ENCODE assay signal across 8 cellular contexts in the genomic region with DNA sequence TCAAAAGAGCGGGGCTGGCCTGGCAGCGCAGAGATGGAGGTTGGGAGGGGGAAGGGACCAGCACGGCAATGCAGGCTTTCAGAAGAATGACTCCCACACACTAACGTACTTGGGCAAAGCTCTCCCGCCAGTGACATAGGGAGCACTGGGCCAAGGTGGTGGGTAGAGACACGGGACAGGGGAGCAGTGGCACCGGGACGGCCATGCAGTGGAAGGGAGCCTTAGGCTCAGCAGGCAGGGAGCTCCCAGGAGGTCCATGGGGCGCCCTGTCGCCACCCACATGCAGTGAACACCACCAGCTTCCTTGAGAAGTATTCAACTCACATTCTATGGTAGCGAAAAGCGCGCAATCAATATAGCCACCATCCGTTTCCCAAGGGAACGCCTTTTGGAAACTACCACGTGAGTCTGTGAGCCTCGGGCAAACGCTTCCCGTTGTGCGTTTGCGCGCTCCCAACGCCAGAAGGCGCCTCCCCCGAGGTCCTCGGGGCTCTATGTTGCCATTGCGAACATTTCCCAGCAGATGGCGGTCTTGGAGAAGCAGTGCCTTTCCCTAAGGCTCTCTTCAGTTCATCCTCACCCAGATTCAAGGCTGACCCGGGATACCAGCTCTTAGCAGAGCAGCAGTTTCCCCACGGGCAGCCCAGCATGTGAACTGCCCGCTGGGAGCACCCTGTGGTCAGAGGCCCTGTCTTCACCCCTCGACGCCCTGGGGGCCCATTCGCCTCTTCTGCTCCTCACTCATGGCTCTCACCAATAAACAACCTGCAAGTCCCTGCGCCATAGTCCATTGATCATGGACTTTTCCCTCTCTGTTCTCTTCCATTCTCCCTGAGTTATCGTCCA. TPM values are rescaled to one million over a fixed set of nuclear protein-coding genes. Genes with fewer than 3 reads are reported as not detected.
DNase-seq lines count a peak whose midpoint lies in the region; ATAC-seq and TF ChIP-seq lines count a peak whose summit lies in the region.

No MANE protein-coding gene starts in this region.

- BruUV-seq in Panc1 (replicated peaks; lab: Mats Ljungman, UMichigan) = no TSS peak

- H3K9me3 Mint-ChIP-seq in IgD-negative memory B cell (no peaks in the 10 kb centered on the region), natural killer cell (no peaks in the 10 kb centered on the region)
- no peaks in the 10 kb centered on the region for H3K9me3 Mint-ChIP-seq in stimulated activated naive B cell treated with anti-CD40 and anti-IgM and Interleukin-4, amounts not matched to agents 10 μg/mL and 1 μg/mL and 100 μg/mL, for 72 hours

- peak overlapping the region in 1 of 3 donors; percentile 6 for H3K27ac Mint-ChIP-seq in IgD-negative memory B cell
- H3K27ac Mint-ChIP-seq in natural killer cell = no peak overlapping the region
- H3K27ac Mint-ChIP-seq in stimulated activated naive B cell treated with anti-CD40 and anti-IgM and Interleukin-4, amounts not matched to agents 10 μg/mL and 1 μg/mL and 100 μg/mL, for 72 hours = no peak overlapping the region

- in situ Hi-C loops in Panc1 (cut with HindIII; ENCODE audit: low pct_unique_long_range_greater_than_20kb, low sequenced_read_pairs) = no loop called here

- H3K4me3 Mint-ChIP-seq in IgD-negative memory B cell (peak overlapping the region; percentile 39 to 90 (median 84)), natural killer cell (peak overlapping the region; percentile 52)
- H3K4me3 Mint-ChIP-seq in stimulated activated naive B cell treated with anti-CD40 and anti-IgM and Interleukin-4, amounts not matched to agents 10 μg/mL and 1 μg/mL and 100 μg/mL, for 72 hours = peak overlapping the region; percentile 76 to 81

- H3K27me3 Mint-ChIP-seq in IgD-negative memory B cell (peaks cover 8% of the 10 kb centered on the region), natural killer cell (ENCODE audit: low read depth in 2 of 2) (peaks cover 22 to 35% of the 10 kb centered on the region in 2 donors)
- H3K27me3 Mint-ChIP-seq in stimulated activated naive B cell treated with anti-CD40 and anti-IgM and Interleukin-4, amounts not matched to agents 10 μg/mL and 1 μg/mL and 100 μg/mL, for 72 hours = peaks cover 14% of the 10 kb centered on the region in 2 donors

- no peaks in the 10 kb centered on the region for H3K9me3 ChIP-seq in Panc1 (ENCODE audit: control insufficient read depth, insufficient read depth, low read depth, low read length)

- H3K36me3 ChIP-seq in Panc1 (ENCODE audit: control insufficient read depth, insufficient read depth, low read length) = no peaks in the 10 kb centered on the region

- H3K4me1 ChIP-seq in Panc1 (ENCODE audit: control insufficient read depth, insufficient read depth, low read length) = peaks cover 8% of the 10 kb centered on the region

- H3K27me3 ChIP-seq in Panc1 (ENCODE audit: control insufficient read depth, insufficient read depth, low read length) = 0 out of 2 replicates have a peak, but pooled peaks cover 2% of the 10 kb centered on the region

- ATAC-seq in GM21447 (IDR thresholded peaks at IDR 0.05; ENCODE audit: unreplicated experiment) (peak; percentile 84), Panc1 (peak; percentile 91), natural killer cell (peak; percentile 74 to 94 (median 94))
- peak; percentile 79 to 81 for ATAC-seq in stimulated activated naive B cell treated with anti-CD40 and anti-IgM and Interleukin-4, amounts not matched to agents 10 μg/mL and 1 μg/mL and 100 μg/mL, for 72 hours (replicated peaks)

- peak; percentile 99 for TF ChIP-seq CTCF in Panc1 (IDR thresholded peaks at IDR 0.05)
- TF ChIP-seq CTCF in fibroblast of mammary gland (conservative IDR thresholded peaks at IDR 0.05; ENCODE audit: control insufficient read depth, insufficient read depth, low read depth, low read length) = peak; percentile 99
- peak; percentile 88 for TF ChIP-seq CTCF in natural killer cell (IDR thresholded peaks at IDR 0.05)

- POLR2A ChIA-PET in Panc1 (lab: Charles Lee) = no interaction called here

- peak overlapping the region; percentile 53 to 82 for H3K4me3 ChIP-seq in Panc1 (ENCODE audit: low read depth in 2 of 2, low read length in 2 of 2)
- H3K4me3 ChIP-seq in fibroblast of mammary gland (ENCODE audit: control insufficient read depth, low read depth, low read length) = peak overlapping the region; percentile 40

- DNase-seq in D341Med (ENCODE audit: low spot score) (peak; percentile 88), Panc1 (ENCODE audit: low read depth, low spot score) (peak; percentile 89), activated T-helper 1 cell treated with Interleukin-2 at 50 U/mL for 16 hours (ENCODE audit: low read depth) (peak; percentile 38), fibroblast of mammary gland (ENCODE audit: low read depth) (peak; percentile 83), natural killer cell (peak; percentile 50)
- DNase-seq in stimulated activated naive B cell treated with anti-CD40 and anti-IgM and Interleukin-4, amounts not matched to agents 10 μg/mL and 1 μg/mL and 100 μg/mL, for 72 hours = peak; percentile 76

- H3K36me3 Mint-ChIP-seq in IgD-negative memory B cell = peaks cover 1% of the 10 kb centered on the region
- no peaks in the 10 kb centered on the region for H3K36me3 Mint-ChIP-seq in natural killer cell
- no peaks in the 10 kb centered on the region for H3K36me3 Mint-ChIP-seq in stimulated activated naive B cell treated with anti-CD40 and anti-IgM and Interleukin-4, amounts not matched to agents 10 μg/mL and 1 μg/mL and 100 μg/mL, for 72 hours

- CTCF ChIA-PET in Panc1 (lab: Charles Lee) = interaction anchor here (0.6 to 1.6 kb wide), 11 partner anchors 11 to 711 kb away, joined by 3 to 11 read pairs (median 4); a partner anchor contains a TSS

- intact Hi-C loops in Panc1 (cut with micrococcal nuclease; ENCODE audit: unreplicated experiment) (loop anchor here (5.0 to 10.0 kb wide), 2 partner anchors 137 to 270 kb away; a partner anchor contains a TSS), natural killer cell (cut with micrococcal nuclease) (no loop called here)

- H3K4me1 Mint-ChIP-seq in IgD-negative memory B cell (peaks cover 8 to 9% (median 8%) of the 10 kb centered on the region in 3 donors), natural killer cell (peaks cover 16 to 19% of the 10 kb centered on the region in 2 donors)
- H3K4me1 Mint-ChIP-seq in stimulated activated naive B cell treated with anti-CD40 and anti-IgM and Interleukin-4, amounts not matched to agents 10 μg/mL and 1 μg/mL and 100 μg/mL, for 72 hours = peaks cover 10 to 22% of the 10 kb centered on the region in 2 donors

- H3K27ac ChIP-seq in Panc1 (ENCODE audit: low read length) = peak overlapping the region; percentile 73

RNA-seq across cellular contexts. Expression of a gene that starts 16.4 kb away (rescaled TPM):
- not detected for polyA plus RNA-seq in IgD-negative memory B cell
- total RNA-seq in Panc1 (2021; ENCODE audit: unreplicated experiment) = not detected
- polyA plus RNA-seq in Panc1 (2012; ENCODE audit: insufficient read length) = not detected
- total RNA-seq in natural killer cell = not detected

Comparison
In these comparisons a context has a peak if more than half of its experiments do, and no peak if none do; other contexts are left out.
1. Peak in every context shown above with its lines: DNase-seq, ATAC-seq, H3K4me3 ChIP-seq and H3K27ac ChIP-seq.
2. DNase-seq: peak in every context shown above with its lines; median percentile 89 in Panc1; 88 in D341Med; 83 in fibroblast of mammary gland; 76 in stimulated activated naive B cell treated with anti-CD40 and anti-IgM and Interleukin-4, amounts not matched to agents 10 μg/mL and 1 μg/mL and 100 μg/mL, for 72 hours; 50 in natural killer cell; 38 in activated T-helper 1 cell treated with Interleukin-2 at 50 U/mL for 16 hours.